In genomic region chr7:73895626-73896025, GRCh38 we compare ENCODE assay signal across 19 cellular contexts. TPM values are rescaled to one million over a fixed set of nuclear protein-coding genes. Genes with fewer than 3 reads are reported as not detected.
DNase-seq lines count a peak whose midpoint lies in the region; ATAC-seq and TF ChIP-seq lines count a peak whose summit lies in the region.
"Had no signal": no experiment of that assay in that cellular context is flagged by ENCODE, and none has a peak within 500 bp of the region (broad histone marks: within the 10 kb centered on the region; RNA-seq: fewer than 3 reads in every experiment).

No MANE protein-coding gene starts in this region.

- H2AK9ac ChIP-seq in IMR-90 (replicated peaks; ENCODE audit: low read depth, low read length, poor library complexity) = no peak overlapping the region

- H3K4me3 ChIP-seq in IMR-90 (ENCODE audit: insufficient read depth, low read depth, low read length) (no peak overlapping the region), ascending aorta (no peak overlapping the region), thoracic aorta (no peak overlapping the region)
- H3K4me3 ChIP-seq: hepatocyte, pancreas, right lobe of liver had no signal

- peak overlapping the region; percentile 69 for H3K14ac ChIP-seq in IMR-90 (replicated peaks; ENCODE audit: low read depth, low read length)

- H3K9ac ChIP-seq in IMR-90 (ENCODE audit: low read depth, low read length) = no peak overlapping the region

- no peak overlapping the region for H2AFZ ChIP-seq in IMR-90 (replicated peaks; ENCODE audit: low read length, poor library complexity)
- H2AFZ ChIP-seq: hepatocyte had no signal

- DNase-seq in IMR-90 (no peak), ascending aorta (ENCODE audit: low spot score in 2 of 2) (no peak), myocyte (ENCODE audit: low read depth) (peak; percentile 22), thoracic aorta (ENCODE audit: low spot score) (no peak), DMS79 (lab: John Stamatoyannopoulos, UW) (no peak)
- no peak for DNase-seq in stimulated activated CD4-positive, alpha-beta T cell treated with anti-CD3 and anti-CD28 coated beads, Interleukin-1b, Interleukin-23, amount 100 ng/mL, for 48 hours
- DNase-seq in activated CD4-positive, alpha-beta T cell treated with anti-CD3 and anti-CD28 coated beads for 36 hours = no peak
- DNase-seq: CD4-positive, alpha-beta memory T cell; central memory CD4-positive, alpha-beta T cell; DMS53; effector CD4-positive, alpha-beta T cell; NCI-H187 treated with DMSO at 0.1 percent for 48 hours; right lobe of liver had no signal

- peak overlapping the region; percentile 92 for H2BK20ac ChIP-seq in IMR-90 (ENCODE audit: low read depth, low read length)

- dilution Hi-C loops in IMR-90 (cut with HindIII; ENCODE audit: low sequenced_read_pairs, unreplicated experiment) = no loop called here

- peak overlapping the region; percentile 83; the same call in 1 of the 2 replicates for H4K91ac ChIP-seq in IMR-90 (ENCODE audit: insufficient read depth, low read depth, low read length)

- CTCF ChIA-PET in IMR-90 (lab: Yijun Ruan, JAX) = interaction anchor here (1.4 kb wide), 1 partner anchor 131 kb away, joined by 4 read pairs; no protein-coding TSS in a partner anchor
- CTCF ChIA-PET in activated CD4-positive, alpha-beta T cell treated with anti-CD3 and anti-CD28 coated beads for 36 hours (lab: Charles Lee) = interaction anchor here (1.2 kb wide), 1 partner anchor 41 kb away, joined by 3 read pairs; no protein-coding TSS in a partner anchor

- no CpG with 5 or more reads among the region's 3 CpGs for WGBS in IMR-90 (ENCODE audit: extremely low coverage in 2 of 2, insufficient read length in 1 of 2), 2 experiments

- peak overlapping the region; percentile 67 for H2BK5ac ChIP-seq in IMR-90 (ENCODE audit: low read depth, low read length, poor library complexity, severe bottlenecking)

- peak overlapping the region; percentile 30; the same call in 2 of the 3 replicates for H2BK15ac ChIP-seq in IMR-90 (ENCODE audit: low read depth, low read length)

- no peaks in the 10 kb centered on the region for H3K36me3 Mint-ChIP-seq in activated CD4-positive, alpha-beta T cell treated with anti-CD3 and anti-CD28 coated beads for 36 hours (ENCODE audit: low read depth)
- H3K36me3 Mint-ChIP-seq: CD4-positive, alpha-beta memory T cell had no signal

- H3K27me3 Mint-ChIP-seq in activated CD4-positive, alpha-beta T cell treated with anti-CD3 and anti-CD28 coated beads for 36 hours = no peaks in the 10 kb centered on the region

- H3K4me3 Mint-ChIP-seq in activated CD4-positive, alpha-beta T cell treated with anti-CD3 and anti-CD28 coated beads for 36 hours = no peak overlapping the region
- H3K4me3 Mint-ChIP-seq: CD4-positive, alpha-beta memory T cell had no signal

- peaks cover 3% of the 10 kb centered on the region for H3K9me3 Mint-ChIP-seq in activated CD4-positive, alpha-beta T cell treated with anti-CD3 and anti-CD28 coated beads for 36 hours (ENCODE audit: low read depth)

- H3K27ac Mint-ChIP-seq in activated CD4-positive, alpha-beta T cell treated with anti-CD3 and anti-CD28 coated beads for 36 hours = no peak overlapping the region
- H3K27ac Mint-ChIP-seq: activated T-helper 2 cell treated with anti-CD3 and anti-CD28 coated beads, Interferon-gamma antibody, Interleukin-2, Interleukin-4, amounts not matched to agents 10 μg/mL and 5 μg/mL and 100 μg/mL, durations not matched to agents 14 hours and 24 hours and 36 hours; CD4-positive, alpha-beta memory T cell had no signal

- H3K56ac ChIP-seq in IMR-90 (ENCODE audit: extremely low read depth, insufficient read depth, low read length) = peak overlapping the region; percentile 74; the same call in 1 of the 2 replicates

- H3K9me3 ChIP-seq in IMR-90 (ENCODE audit: control insufficient read depth, insufficient read depth, low read length) (no peaks in the 10 kb centered on the region; the same call in 1 of the 2 replicates), ascending aorta (no peaks in the 10 kb centered on the region), thoracic aorta (no peaks in the 10 kb centered on the region)
- H3K9me3 ChIP-seq: pancreas, right lobe of liver had no signal

- H2BK120ac ChIP-seq in IMR-90 (ENCODE audit: low read depth, low read length) = peak overlapping the region; percentile 92

- no peak overlapping the region for H4K5ac ChIP-seq in IMR-90 (ENCODE audit: low read depth, low read length)

- ATAC-seq in IMR-90 (ENCODE audit: low read depth) = no peak
- no peak for ATAC-seq in thoracic aorta (ENCODE audit: insufficient number of reproducible peaks, low FRiP score, low read depth)
- ATAC-seq in HG02852 (IDR thresholded peaks at IDR 0.05; ENCODE audit: unreplicated experiment) = no peak
- ATAC-seq in activated CD4-positive, alpha-beta T cell treated with anti-CD3 and anti-CD28 coated beads for 36 hours = no peak

- H3K4ac ChIP-seq in IMR-90 (ENCODE audit: low read depth, low read length) = peak overlapping the region; percentile 87

- H3K27me3 ChIP-seq in IMR-90 (ENCODE audit: control insufficient read depth, insufficient read depth, low read length) (no peaks in the 10 kb centered on the region), ascending aorta (no peaks in the 10 kb centered on the region), thoracic aorta (replicated peaks; ENCODE audit: insufficient read depth) (no peaks in the 10 kb centered on the region)
- H3K27me3 ChIP-seq: hepatocyte, pancreas, right lobe of liver had no signal

- H3K4me1 ChIP-seq in IMR-90 (ENCODE audit: control insufficient read depth, insufficient read depth, low read length) = peaks cover 46% of the 10 kb centered on the region
- peaks cover 27 to 58% of the 10 kb centered on the region in 2 donors for H3K4me1 ChIP-seq in ascending aorta
- peaks cover 50 to 94% of the 10 kb centered on the region in 2 donors for H3K4me1 ChIP-seq in thoracic aorta (ENCODE audit: control insufficient read depth in 1 of 2, low read depth in 2 of 2)
- H3K4me1 ChIP-seq: pancreas, right lobe of liver had no signal

- peak overlapping the region; percentile 89 for H3K23ac ChIP-seq in IMR-90 (ENCODE audit: low read depth, low read length)

- TF ChIP-seq RAD21 in IMR-90 (IDR thresholded peaks at IDR 0.05; ENCODE audit: low read length) = no peak

- peak overlapping the region; percentile 21 to 42; a peak in 2 of 4 replicates for H4K8ac ChIP-seq in IMR-90 (ENCODE audit: low read depth in 2 of 2, low read length in 2 of 2)

- no peak for TF ChIP-seq CTCF in IMR-90 (conservative IDR thresholded peaks at IDR 0.05; ENCODE audit: low read depth, low read length)
- no peak for TF ChIP-seq CTCF in ascending aorta (IDR thresholded peaks at IDR 0.05)
- no peak for TF ChIP-seq CTCF in thoracic aorta (IDR thresholded peaks at IDR 0.05)

- POLR2A ChIA-PET in IMR-90 (lab: Charles Lee; ENCODE audit: unreplicated experiment) = no interaction called here
- POLR2A ChIA-PET in activated CD4-positive, alpha-beta T cell treated with anti-CD3 and anti-CD28 coated beads for 36 hours (lab: Charles Lee) = no interaction called here

- in situ Hi-C loops in IMR-90 (cut with MboI; ENCODE audit: low sequenced_read_pairs) = no loop called here

- H3K18ac ChIP-seq in IMR-90 (ENCODE audit: low read depth, low read length) = no peak overlapping the region; the same call in 1 of the 2 replicates

- H3K27ac ChIP-seq in IMR-90 (ENCODE audit: insufficient read depth, low read length) = peak overlapping the region; percentile 61
- H3K27ac ChIP-seq in ascending aorta = peak overlapping the region; percentile 97
- H3K27ac ChIP-seq in thoracic aorta = peak overlapping the region; percentile 99 to 100
- H3K27ac ChIP-seq: hepatocyte, pancreas, right lobe of liver had no signal

- peaks cover 23% of the 10 kb centered on the region for H3K9me1 ChIP-seq in IMR-90 (ENCODE audit: insufficient read depth, low read length)

- 0 out of 4 replicates have a peak, but pooled peaks cover 0 to 4% of the 10 kb centered on the region in 2 experiments for H3K79me1 ChIP-seq in IMR-90 (ENCODE audit: low read depth in 1 of 2, low read length in 2 of 2)

- peak overlapping the region; percentile 79; the same call in 1 of the 2 replicates for H2AK5ac ChIP-seq in IMR-90 (ENCODE audit: low read depth, low read length)

- no TSS peak for BruUV-seq in IMR-90 (replicated peaks; lab: Mats Ljungman, UMichigan)

- H3K4me2 ChIP-seq in IMR-90 (ENCODE audit: low read depth, low read length) = no peak overlapping the region
- H3K4me2 ChIP-seq: hepatocyte had no signal

- H4K20me1 ChIP-seq in IMR-90 (ENCODE audit: insufficient read depth, low read length) = no peaks in the 10 kb centered on the region

- peaks cover under 1% of the 10 kb centered on the region for H3K4me1 Mint-ChIP-seq in activated CD4-positive, alpha-beta T cell treated with anti-CD3 and anti-CD28 coated beads for 36 hours
- H3K4me1 Mint-ChIP-seq: CD4-positive, alpha-beta memory T cell had no signal

- H3K36me3 ChIP-seq in IMR-90 (ENCODE audit: control insufficient read depth, insufficient read depth, low read length) = no peaks in the 10 kb centered on the region
- H3K36me3 ChIP-seq in ascending aorta = no peaks in the 10 kb centered on the region
- no peaks in the 10 kb centered on the region for H3K36me3 ChIP-seq in thoracic aorta
- H3K36me3 ChIP-seq: pancreas, right lobe of liver had no signal

- no peak for TF ChIP-seq POLR2A in IMR-90 (IDR thresholded peaks at IDR 0.05; ENCODE audit: low read depth, low read length)

- intact Hi-C loops in IMR-90 (cut with micrococcal nuclease) (no loop called here), ascending aorta (cut with DNase I) (loop anchor here (1.0 to 2.0 kb wide), 2 partner anchors 103 to 132 kb away; no protein-coding TSS in a partner anchor)
- intact Hi-C loops in activated CD4-positive, alpha-beta T cell treated with anti-CD3 and anti-CD28 coated beads for 36 hours (cut with DNase I, micrococcal nuclease) = no loop called here

TF ChIP-seq in IMR-90, 13 proteins besides CTCF, POLR2A, EP300 and RAD21 (continues in another document):
- no peak for TF ChIP-seq SMC3 (IDR thresholded peaks at IDR 0.05; ENCODE audit: low read depth, low read length)
- TF ChIP-seq FOS (IDR thresholded peaks at IDR 0.05; ENCODE audit: low read depth, low read length) = no peak

RNA-seq across cellular contexts. Expression of gene TMEM270, which starts 34.7 kb away (rescaled TPM):
- not detected in 2 replicates for total RNA-seq in IMR-90 (2012; rRNA removed)
- polyA plus RNA-seq in IMR-90 (2012; rRNA removed) = 0.17 TPM in 1 of 2 replicates, not detected in the other
- 0.19 TPM in 1 of 2 replicates, not detected in the other for polyA plus RNA-seq in IMR-90 (2012; cell fraction: cytosol; rRNA removed)
- polyA plus RNA-seq in IMR-90 (2012; cell fraction: nucleus; rRNA removed; ENCODE audit: low replicate concordance) = not detected in 2 replicates
- not detected for total RNA-seq in ascending aorta
- total RNA-seq in myocyte = not detected in 2 replicates
- not detected for polyA plus RNA-seq in myocyte (2012)
- not detected for total RNA-seq in thoracic aorta
- not detected for total RNA-seq in activated CD4-positive, alpha-beta T cell treated with anti-CD3 and anti-CD28 coated beads for 36 hours
- total RNA-seq: activated T-helper 2 cell treated with anti-CD3 and anti-CD28 coated beads, Interferon-gamma antibody, Interleukin-2, Interleukin-4, amounts not matched to agents 10 μg/mL and 5 μg/mL and 100 μg/mL, durations not matched to agents 14 hours and 24 hours and 36 hours; CD4-positive, alpha-beta memory T cell; esophagus mucosa; lung microvascular endothelial cell; right lobe of liver had no signal
- polyA plus RNA-seq: CD4-positive, alpha-beta memory T cell had no signal

RNA-seq across cellular contexts. Expression of gene METTL27, which starts 53.3 kb away (rescaled TPM):
- total RNA-seq in IMR-90 (2012; rRNA removed) = 1.7 and 2.3 TPM in 2 replicates
- 4.3 and 5.2 TPM in 2 replicates for polyA plus RNA-seq in IMR-90 (2012; rRNA removed)
- 5.0 and 8.7 TPM in 2 replicates for polyA plus RNA-seq in IMR-90 (2012; cell fraction: cytosol; rRNA removed)
- 4.1 and 6.2 TPM in 2 replicates for polyA plus RNA-seq in IMR-90 (2012; cell fraction: nucleus; rRNA removed; ENCODE audit: low replicate concordance)
- total RNA-seq in ascending aorta = not detected
- 1.3 and 4.0 TPM in 2 replicates for total RNA-seq in myocyte
- 3.3 TPM for polyA plus RNA-seq in myocyte (2012)
- total RNA-seq in thoracic aorta = 1 to 10 TPM in 1 of 2 donors, not detected in 1; 1.2 TPM
- total RNA-seq in activated CD4-positive, alpha-beta T cell treated with anti-CD3 and anti-CD28 coated beads for 36 hours = 1 to 10 TPM; 2.1 to 2.2 TPM
